In genomic region chr9:27367175-27367798, GRCh38 we compare ENCODE assay signal across 1 cellular context.
TF ChIP-seq lines count a peak whose summit lies in the region.

No MANE protein-coding gene starts in this region.

TF ChIP-seq in GM12878, 131 proteins besides CTCF, POLR2A, EP300 and RAD21 (continued from another document):
- peak; percentile 86 for TF ChIP-seq RELB (IDR thresholded peaks at IDR 0.05; ENCODE audit: low read depth)
- no peak for TF ChIP-seq LARP7 (IDR thresholded peaks at IDR 0.05)
- TF ChIP-seq PKNOX1 (IDR thresholded peaks at IDR 0.05): peak; percentile 60
- TF ChIP-seq GATAD2B (conservative IDR thresholded peaks at IDR 0.05; ENCODE audit: low read depth): peak; percentile 36; the same call in 1 of the 2 replicates
- peak; percentile 55 for TF ChIP-seq RUNX3 (IDR thresholded peaks at IDR 0.05; ENCODE audit: low read length)
- TF ChIP-seq PBX3 (IDR thresholded peaks at IDR 0.05; ENCODE audit: insufficient replicate concordance, low read depth, low read length): peak; percentile 34
- TF ChIP-seq BCL11A (IDR thresholded peaks at IDR 0.05; ENCODE audit: low read depth, low read length): peak; percentile 51; the same call in 1 of the 2 replicates
- TF ChIP-seq TCF7 (IDR thresholded peaks at IDR 0.05; ENCODE audit: borderline replicate concordance): peak; percentile 79
- no peak for TF ChIP-seq KLF5 (IDR thresholded peaks at IDR 0.05; ENCODE audit: partially characterized antibody)
- TF ChIP-seq NFIC (IDR thresholded peaks at IDR 0.05; ENCODE audit: low read depth, low read length): peak; percentile 47; the same call in 1 of the 2 replicates
- peak; percentile 29; the same call in 1 of the 2 replicates for TF ChIP-seq ATF7 (IDR thresholded peaks at IDR 0.05; ENCODE audit: low read depth)
- 0 out of 2 replicates have a peak, but pooled peaks have one; percentile 47 for TF ChIP-seq NR2F1 (conservative IDR thresholded peaks at IDR 0.05)
- no peak for TF ChIP-seq STAT3 (IDR thresholded peaks at IDR 0.05; ENCODE audit: low read depth, low read length)
- peak; percentile 21 for TF ChIP-seq CUX1 (IDR thresholded peaks at IDR 0.05; ENCODE audit: insufficient replicate concordance, low read depth, low read length)
- no peak for TF ChIP-seq HDGF (IDR thresholded peaks at IDR 0.05)
- peak; percentile 49; the same call in 1 of the 2 replicates for TF ChIP-seq ZNF217 (IDR thresholded peaks at IDR 0.05)
- TF ChIP-seq NKRF (conservative IDR thresholded peaks at IDR 0.05): 0 out of 2 replicates have a peak, but pooled peaks have one; percentile 32
- peak; percentile 41; the same call in 1 of the 2 replicates for TF ChIP-seq CBX5 (IDR thresholded peaks at IDR 0.05; ENCODE audit: low read depth)
- TF ChIP-seq POLR2AphosphoS2 (IDR thresholded peaks at IDR 0.05; ENCODE audit: low read depth, low read length): no peak
- TF ChIP-seq BCL3 (IDR thresholded peaks at IDR 0.05; ENCODE audit: borderline replicate concordance, insufficient read depth, low read depth, low read length, poor library complexity, severe bottlenecking): no peak
- peak; percentile 63; the same call in 1 of the 2 replicates for TF ChIP-seq IRF4 (IDR thresholded peaks at IDR 0.05; ENCODE audit: low read depth, low read length)
- TF ChIP-seq MEF2B (IDR thresholded peaks at IDR 0.05; ENCODE audit: partially characterized antibody, poor library complexity, severe bottlenecking): peak; percentile 17
- peak; percentile 73 for TF ChIP-seq MTA2 (IDR thresholded peaks at IDR 0.05; ENCODE audit: low read depth)
- TF ChIP-seq JUNB (IDR thresholded peaks at IDR 0.05): 0 out of 2 replicates have a peak, but pooled peaks have one; percentile 13
- peak; percentile 91 for TF ChIP-seq IKZF1 (conservative IDR thresholded peaks at IDR 0.05)
- TF ChIP-seq ASH2L (IDR thresholded peaks at IDR 0.05; ENCODE audit: borderline replicate concordance, low read depth): no peak
- TF ChIP-seq MTA3 (IDR thresholded peaks at IDR 0.05; ENCODE audit: borderline replicate concordance, low read length): no peak
